Comparison of ENCODE assay signal across 8 cellular contexts in genomic region chr2:105038383-105039061, GRCh38. TPM values are rescaled to one million over a fixed set of nuclear protein-coding genes. Genes with fewer than 3 reads are reported as not detected.
DNase-seq lines count a peak whose midpoint lies in the region; ATAC-seq and TF ChIP-seq lines count a peak whose summit lies in the region.

No MANE protein-coding gene starts in this region.

- peaks cover 25 to 35% of the 10 kb centered on the region in 2 donors for H3K4me1 Mint-ChIP-seq in natural killer cell treated with Interleukin-12 subunit alpha and Interleukin-12 subunit beta and Interleukin-15 and Interleukin-18, amount 100 ng/mL, for 72 hours (ENCODE audit: low read depth in 2 of 2)

- H3K27me3 ChIP-seq in BLaER1 treated with 17β-estradiol and CSF1 and Interleukin-3, amounts not matched to agents 10 nM and 100 nM = no peaks in the 10 kb centered on the region

- peak overlapping the region; percentile 73 to 92 (median 87); a peak in 21 of 22 replicates for H3K27ac ChIP-seq in BLaER1 treated with 17β-estradiol and CSF1 and Interleukin-3, amounts not matched to agents 10 nM and 100 nM

- no peaks in the 10 kb centered on the region for H3K9me3 ChIP-seq in BLaER1 treated with 17β-estradiol and CSF1 and Interleukin-3, amounts not matched to agents 10 nM and 100 nM (replicated peaks in 1 of 11)

- peak; percentile 7 for DNase-seq in RPMI7951 (ENCODE audit: low read depth)
- DNase-seq in epithelial cell of esophagus (ENCODE audit: low read depth) = peak; percentile 21
- DNase-seq in natural killer cell treated with Interleukin-12 subunit alpha and Interleukin-12 subunit beta and Interleukin-15 and Interleukin-18, amount 100 ng/mL, for 72 hours (ENCODE audit: low spot score) = no peak
- DNase-seq in posterior vena cava (ENCODE audit: low spot score) = no peak
- no peak for DNase-seq in mesenteric fat pad (ENCODE audit: low spot score)

- H3K36me3 ChIP-seq in BLaER1 treated with 17β-estradiol and CSF1 and Interleukin-3, amounts not matched to agents 10 nM and 100 nM = peaks cover 0 to 10% (median 6%) of the 10 kb centered on the region in 11 experiments; a peak in 10 of 22 replicates

- TF ChIP-seq CTCF in epithelial cell of esophagus (IDR thresholded peaks at IDR 0.05; ENCODE audit: insufficient read depth, low read depth, low read length, missing control alignments) = no peak

- H3K9me3 Mint-ChIP-seq in natural killer cell treated with Interleukin-12 subunit alpha and Interleukin-12 subunit beta and Interleukin-15 and Interleukin-18, amount 100 ng/mL, for 72 hours = no peaks in the 10 kb centered on the region

- ATAC-seq in GM21717 (IDR thresholded peaks at IDR 0.05; ENCODE audit: unreplicated experiment) (peak; percentile 16), HG02884 (IDR thresholded peaks at IDR 0.05; ENCODE audit: unreplicated experiment) (no peak)
- ATAC-seq in natural killer cell treated with Interleukin-12 subunit alpha and Interleukin-12 subunit beta and Interleukin-15 and Interleukin-18, amount 100 ng/mL, for 72 hours = no peak

- peak overlapping the region; percentile 86 to 94 (median 91) for H3K9ac ChIP-seq in BLaER1 treated with 17β-estradiol and CSF1 and Interleukin-3, amounts not matched to agents 10 nM and 100 nM

- no peaks in the 10 kb centered on the region for H3K27me3 Mint-ChIP-seq in natural killer cell treated with Interleukin-12 subunit alpha and Interleukin-12 subunit beta and Interleukin-15 and Interleukin-18, amount 100 ng/mL, for 72 hours

- intact Hi-C loops in posterior vena cava (cut with DNase I) = no loop called here

- no peaks in the 10 kb centered on the region for H3K36me3 Mint-ChIP-seq in natural killer cell treated with Interleukin-12 subunit alpha and Interleukin-12 subunit beta and Interleukin-15 and Interleukin-18, amount 100 ng/mL, for 72 hours

- peak overlapping the region; percentile 77 to 92 for H3K27ac Mint-ChIP-seq in natural killer cell treated with Interleukin-12 subunit alpha and Interleukin-12 subunit beta and Interleukin-15 and Interleukin-18, amount 100 ng/mL, for 72 hours

- peak overlapping the region; percentile 80 to 98 (median 90) for H3K4me3 ChIP-seq in BLaER1 treated with 17β-estradiol and CSF1 and Interleukin-3, amounts not matched to agents 10 nM and 100 nM
- peak overlapping the region; percentile 98 for H3K4me3 ChIP-seq in epithelial cell of esophagus (ENCODE audit: low read length)

- H3K4me2 ChIP-seq in BLaER1 treated with 17β-estradiol and CSF1 and Interleukin-3, amounts not matched to agents 10 nM and 100 nM = peak overlapping the region; percentile 76 to 97 (median 93)

- H3K4me1 ChIP-seq in BLaER1 treated with 17β-estradiol and CSF1 and Interleukin-3, amounts not matched to agents 10 nM and 100 nM = peaks cover 10 to 18% (median 13%) of the 10 kb centered on the region in 10 experiments; a peak in 19 of 20 replicates

- H4K20me1 ChIP-seq in BLaER1 treated with 17β-estradiol and CSF1 and Interleukin-3, amounts not matched to agents 10 nM and 100 nM = peaks cover 0 to 21% (median 0%) of the 10 kb centered on the region in 11 experiments; a peak in 7 of 22 replicates

- H3K4me3 Mint-ChIP-seq in natural killer cell treated with Interleukin-12 subunit alpha and Interleukin-12 subunit beta and Interleukin-15 and Interleukin-18, amount 100 ng/mL, for 72 hours = peak overlapping the region; percentile 97

RNA-seq across cellular contexts. Expression of gene MRPS9, which starts 0.7 kb away (rescaled TPM):
- total RNA-seq in RPMI7951 (2014; rRNA removed; shearing (Covaris generic)) = 34.1 and 36.4 TPM in 2 replicates
- 10 to 100 TPM; 26.8 to 29.8 TPM for total RNA-seq in natural killer cell treated with Interleukin-12 subunit alpha and Interleukin-12 subunit beta and Interleukin-15 and Interleukin-18, amount 100 ng/mL, for 72 hours
- total RNA-seq in posterior vena cava (10 to 100 TPM; 14.4 to 16.4 TPM), mesenteric fat pad (13.8 TPM)

Comparison
In these comparisons a context has a peak if more than half of its experiments do, and no peak if none do; other contexts are left out.
1. DNase-seq: peak in RPMI7951 (single experiment) and epithelial cell of esophagus (single experiment); none in natural killer cell treated with Interleukin-12 subunit alpha and Interleukin-12 subunit beta and Interleukin-15 and Interleukin-18, amount 100 ng/mL, for 72 hours (single experiment), posterior vena cava (single experiment) and mesenteric fat pad (single experiment).